ENCODE assay signal across 9 cellular contexts in genomic region chr1:220803401-220804201, GRCh38. TPM values are rescaled to one million over a fixed set of nuclear protein-coding genes. Genes with fewer than 3 reads are reported as not detected.
DNase-seq lines count a peak whose midpoint lies in the region; ATAC-seq, FAIRE-seq and TF ChIP-seq lines count a peak whose summit lies in the region.
"Had no signal": no experiment of that assay in that cellular context is flagged by ENCODE, and none has a peak within 500 bp of the region (broad histone marks: within the 10 kb centered on the region; RNA-seq: fewer than 3 reads in every experiment).

No MANE protein-coding gene starts in this region.

- FAIRE-seq in islet of Langerhans (lab: Jason Lieb, UNC) = peak; percentile 74

- peak overlapping the region; percentile 54 for H3K4me3 ChIP-seq in thoracic aorta

- TF ChIP-seq CTCF in thoracic aorta (IDR thresholded peaks at IDR 0.05) = peak; percentile 81

- H3K4me1 ChIP-seq in thoracic aorta (ENCODE audit: control insufficient read depth in 1 of 2, low read depth in 2 of 2) = peaks cover 5 to 17% of the 10 kb centered on the region in 2 donors

- DNase-seq in EH (ENCODE audit: low read depth) = peak; percentile 46
- peak; percentile 23 for DNase-seq in NCI-H1694 treated with DMSO at 0.1 percent for 48 hours (lab: John Stamatoyannopoulos, UW)
- peak; percentile 65 for DNase-seq in astrocyte of the hippocampus (ENCODE audit: low read depth, low spot score)
- DNase-seq in thoracic aorta (ENCODE audit: low spot score) = no peak
- no peak for DNase-seq in NK-92 treated with Interleukin-12 subunit alpha and Interleukin-12 subunit beta, amount 100 ng/mL, for 24 hours (lab: John Stamatoyannopoulos, UW)
- DNase-seq: naive B cell had no signal

- H3K27me3 ChIP-seq in thoracic aorta (replicated peaks; ENCODE audit: insufficient read depth) = no peaks in the 10 kb centered on the region

- no peaks in the 10 kb centered on the region for H3K9me3 ChIP-seq in thoracic aorta

- H3K36me3 ChIP-seq in thoracic aorta = peaks cover 6% of the 10 kb centered on the region

- peak overlapping the region; percentile 74 to 80 for H3K27ac ChIP-seq in thoracic aorta

- ATAC-seq in GM21360 (IDR thresholded peaks at IDR 0.05; ENCODE audit: unreplicated experiment) = peak; percentile 72
- ATAC-seq in thoracic aorta (ENCODE audit: insufficient number of reproducible peaks, low FRiP score, low read depth) = peak; percentile 51
- ATAC-seq in HG02642 (IDR thresholded peaks at IDR 0.05; ENCODE audit: poor library complexity, unreplicated experiment) = no peak

RNA-seq across cellular contexts. Expression of gene MTARC1, which starts 16.9 kb away (rescaled TPM):
- total RNA-seq in thoracic aorta = 1 to 10 TPM; 3.6 to 3.7 TPM

RNA-seq across cellular contexts. Expression of gene MTARC2, which starts 55.5 kb away (rescaled TPM):
- 10 to 100 TPM; 30.4 to 32.1 TPM for total RNA-seq in thoracic aorta

Comparison
In these comparisons a context has a peak if more than half of its experiments do, and no peak if none do; other contexts are left out.
1. DNase-seq: peak in EH (single experiment), NCI-H1694 treated with DMSO at 0.1 percent for 48 hours (single experiment) and astrocyte of the hippocampus (single experiment); none in thoracic aorta (single experiment) and NK-92 treated with Interleukin-12 subunit alpha and Interleukin-12 subunit beta, amount 100 ng/mL, for 24 hours (single experiment).